ENCODE assay signal across 8 cellular contexts in genomic region chr2:38599706-38600105, GRCh38. TPM values are rescaled to one million over a fixed set of nuclear protein-coding genes. Genes with fewer than 3 reads are reported as not detected.
DNase-seq lines count a peak whose midpoint lies in the region; ATAC-seq and TF ChIP-seq lines count a peak whose summit lies in the region.

No MANE protein-coding gene starts in this region.

- peak overlapping the region; percentile 82 for H3K27ac Mint-ChIP-seq in activated naive CD4-positive, alpha-beta T cell treated with anti-CD3 and anti-CD28 coated beads, Interleukin-2, amount 50 U/mL, for 24 hours
- H3K27ac Mint-ChIP-seq in activated naive CD4-positive, alpha-beta T cell treated with anti-CD3 and anti-CD28 coated beads, Interleukin-2, amount 50 U/mL, for 72 hours, result no peak overlapping the region
- H3K27ac Mint-ChIP-seq in activated T-helper 1 cell treated with anti-CD3 and anti-CD28 coated beads, Interleukin-12 subunit alpha, Interleukin-12 subunit beta, Interleukin-2, Interleukin-4 antibody, amounts not matched to agents 30 ng/mL and 10 ng/mL and 1 ng/mL, durations not matched to agents 14 hours and 24 hours and 36 hours, result peak overlapping the region; percentile 45

- H3K9me3 Mint-ChIP-seq in activated naive CD4-positive, alpha-beta T cell treated with anti-CD3 and anti-CD28 coated beads, Interleukin-2, amount 50 U/mL, for 24 hours, result no peaks in the 10 kb centered on the region
- no peaks in the 10 kb centered on the region for H3K9me3 Mint-ChIP-seq in activated naive CD4-positive, alpha-beta T cell treated with anti-CD3 and anti-CD28 coated beads, Interleukin-2, amount 50 U/mL, for 72 hours
- H3K9me3 Mint-ChIP-seq in activated T-helper 1 cell treated with anti-CD3 and anti-CD28 coated beads, Interleukin-12 subunit alpha, Interleukin-12 subunit beta, Interleukin-2, Interleukin-4 antibody, amounts not matched to agents 30 ng/mL and 10 ng/mL and 1 ng/mL, durations not matched to agents 14 hours and 24 hours and 36 hours, result no peaks in the 10 kb centered on the region

- no peaks in the 10 kb centered on the region for H3K9me3 ChIP-seq in iPS-18a (ENCODE audit: control insufficient read depth, low read depth, low read length)
- H3K9me3 ChIP-seq in thoracic aorta, result no peaks in the 10 kb centered on the region

- H3K27me3 Mint-ChIP-seq in activated naive CD4-positive, alpha-beta T cell treated with anti-CD3 and anti-CD28 coated beads, Interleukin-2, amount 50 U/mL, for 24 hours, result no peaks in the 10 kb centered on the region
- no peaks in the 10 kb centered on the region for H3K27me3 Mint-ChIP-seq in activated T-helper 1 cell treated with anti-CD3 and anti-CD28 coated beads, Interleukin-12 subunit alpha, Interleukin-12 subunit beta, Interleukin-2, Interleukin-4 antibody, amounts not matched to agents 30 ng/mL and 10 ng/mL and 1 ng/mL, durations not matched to agents 14 hours and 24 hours and 36 hours (ENCODE audit: insufficient read depth)

- H3K4me1 Mint-ChIP-seq in activated naive CD4-positive, alpha-beta T cell treated with anti-CD3 and anti-CD28 coated beads, Interleukin-2, amount 50 U/mL, for 24 hours, result peaks cover 70% of the 10 kb centered on the region
- H3K4me1 Mint-ChIP-seq in activated T-helper 1 cell treated with anti-CD3 and anti-CD28 coated beads, Interleukin-12 subunit alpha, Interleukin-12 subunit beta, Interleukin-2, Interleukin-4 antibody, amounts not matched to agents 30 ng/mL and 10 ng/mL and 1 ng/mL, durations not matched to agents 14 hours and 24 hours and 36 hours (ENCODE audit: low read depth), result peaks cover 67% of the 10 kb centered on the region

- no peaks in the 10 kb centered on the region for H3K27me3 ChIP-seq in iPS-18a (ENCODE audit: control insufficient read depth, insufficient read depth, low read length)
- no peaks in the 10 kb centered on the region for H3K27me3 ChIP-seq in thoracic aorta (replicated peaks; ENCODE audit: insufficient read depth)

- H3K36me3 ChIP-seq in iPS-18a (ENCODE audit: control insufficient read depth, low read depth, low read length) (no peaks in the 10 kb centered on the region), thoracic aorta (no peaks in the 10 kb centered on the region)

- H3K4me1 ChIP-seq in iPS-18a (ENCODE audit: control insufficient read depth, low read depth, low read length), result peaks cover 25% of the 10 kb centered on the region
- peaks cover 40 to 53% of the 10 kb centered on the region in 2 donors for H3K4me1 ChIP-seq in thoracic aorta (ENCODE audit: control insufficient read depth in 1 of 2, low read depth in 2 of 2)

- H3K36me3 Mint-ChIP-seq in activated naive CD4-positive, alpha-beta T cell treated with anti-CD3 and anti-CD28 coated beads, Interleukin-2, amount 50 U/mL, for 24 hours, result peaks cover 10% of the 10 kb centered on the region
- H3K36me3 Mint-ChIP-seq in activated naive CD4-positive, alpha-beta T cell treated with anti-CD3 and anti-CD28 coated beads, Interleukin-2, amount 50 U/mL, for 72 hours, result peaks cover 0 to 15% of the 10 kb centered on the region in 2 donors
- H3K36me3 Mint-ChIP-seq in activated T-helper 1 cell treated with anti-CD3 and anti-CD28 coated beads, Interleukin-12 subunit alpha, Interleukin-12 subunit beta, Interleukin-2, Interleukin-4 antibody, amounts not matched to agents 30 ng/mL and 10 ng/mL and 1 ng/mL, durations not matched to agents 14 hours and 24 hours and 36 hours (ENCODE audit: low read depth), result peaks cover 26% of the 10 kb centered on the region

- intact Hi-C loops in activated T-helper 1 cell treated with anti-CD3 and anti-CD28 coated beads, Interleukin-12 subunit alpha, Interleukin-12 subunit beta, Interleukin-2, Interleukin-4 antibody, amounts not matched to agents 30 ng/mL and 10 ng/mL and 1 ng/mL, durations not matched to agents 14 hours and 24 hours and 36 hours (cut with micrococcal nuclease), result loop anchor here (1.0 to 5.0 kb wide), 3 partner anchors 7 to 143 kb away; no protein-coding TSS in a partner anchor

- no peak for TF ChIP-seq CTCF in thoracic aorta (IDR thresholded peaks at IDR 0.05)

- H3K27ac ChIP-seq in iPS-18a (ENCODE audit: low read length), result no peak overlapping the region
- peak overlapping the region; percentile 98 for H3K27ac ChIP-seq in thoracic aorta

- H3K4me3 Mint-ChIP-seq in activated naive CD4-positive, alpha-beta T cell treated with anti-CD3 and anti-CD28 coated beads, Interleukin-2, amount 50 U/mL, for 24 hours, result peak overlapping the region; percentile 93
- peak overlapping the region; percentile 91 for H3K4me3 Mint-ChIP-seq in activated T-helper 1 cell treated with anti-CD3 and anti-CD28 coated beads, Interleukin-12 subunit alpha, Interleukin-12 subunit beta, Interleukin-2, Interleukin-4 antibody, amounts not matched to agents 30 ng/mL and 10 ng/mL and 1 ng/mL, durations not matched to agents 14 hours and 24 hours and 36 hours

- H3K4me3 ChIP-seq in iPS-18a (ENCODE audit: low read length), result peak overlapping the region; percentile 93
- H3K4me3 ChIP-seq in thoracic aorta, result peak overlapping the region; percentile 94

- H3K9ac ChIP-seq in iPS-18a (ENCODE audit: low read length), result peak overlapping the region; percentile 91

- DNase-seq in activated naive CD4-positive, alpha-beta T cell treated with anti-CD3 and anti-CD28 coated beads, Interleukin-2, amount 50 U/mL, for 72 hours (ENCODE audit: low spot score in 2 of 2), result no peak
- DNase-seq in activated T-helper 1 cell treated with anti-CD3 and anti-CD28 coated beads, Interleukin-12 subunit alpha, Interleukin-12 subunit beta, Interleukin-2, Interleukin-4 antibody, amounts not matched to agents 30 ng/mL and 10 ng/mL and 1 ng/mL, durations not matched to agents 14 hours and 24 hours and 36 hours (ENCODE audit: low spot score), result no peak
- DNase-seq in thoracic aorta (ENCODE audit: low spot score) (no peak), kidney glomerular epithelial cell (lab: John Stamatoyannopoulos, UW) (no peak)

- ATAC-seq in activated naive CD4-positive, alpha-beta T cell treated with anti-CD3 and anti-CD28 coated beads, Interleukin-2, amount 50 U/mL, for 72 hours, result no peak
- ATAC-seq in thoracic aorta (ENCODE audit: insufficient number of reproducible peaks, low FRiP score, low read depth), result no peak
- no peak for ATAC-seq in GM18873 (IDR thresholded peaks at IDR 0.05; ENCODE audit: low FRiP score, unreplicated experiment)
- ATAC-seq in GM21515 (IDR thresholded peaks at IDR 0.05; ENCODE audit: unreplicated experiment), result no peak

RNA-seq across cellular contexts. Expression of gene HNRNPLL, which starts 3.0 kb away (rescaled TPM):
- total RNA-seq in activated naive CD4-positive, alpha-beta T cell treated with anti-CD3 and anti-CD28 coated beads, Interleukin-2, amount 50 U/mL, for 72 hours, result 10 to 100 TPM; 49.1 to 61.8 TPM
- 85.8 and 91.5 TPM in 2 replicates for total RNA-seq in activated T-helper 1 cell treated with anti-CD3 and anti-CD28 coated beads, Interleukin-12 subunit alpha, Interleukin-12 subunit beta, Interleukin-2, Interleukin-4 antibody, amounts not matched to agents 30 ng/mL and 10 ng/mL and 1 ng/mL, durations not matched to agents 14 hours and 24 hours and 36 hours
- 10 to 100 TPM; 60.1 to 64.7 TPM for total RNA-seq in thoracic aorta

Comparison
In these comparisons a context has a peak if more than half of its experiments do, and no peak if none do; other contexts are left out.
1. H3K27ac Mint-ChIP-seq: peak in activated naive CD4-positive, alpha-beta T cell treated with anti-CD3 and anti-CD28 coated beads, Interleukin-2, amount 50 U/mL, for 24 hours (single experiment) and activated T-helper 1 cell treated with anti-CD3 and anti-CD28 coated beads, Interleukin-12 subunit alpha, Interleukin-12 subunit beta, Interleukin-2, Interleukin-4 antibody, amounts not matched to agents 30 ng/mL and 10 ng/mL and 1 ng/mL, durations not matched to agents 14 hours and 24 hours and 36 hours (single experiment); none in activated naive CD4-positive, alpha-beta T cell treated with anti-CD3 and anti-CD28 coated beads, Interleukin-2, amount 50 U/mL, for 72 hours (0 of 2).